ENCODE assay signal across 12 cellular contexts in genomic region chr4:16123356-16124084, GRCh38. TPM values are rescaled to one million over a fixed set of nuclear protein-coding genes. Genes with fewer than 3 reads are reported as not detected.
DNase-seq lines count a peak whose midpoint lies in the region; ATAC-seq, FAIRE-seq and TF ChIP-seq lines count a peak whose summit lies in the region.
"Had no signal": no experiment of that assay in that cellular context is flagged by ENCODE, and none has a peak within 500 bp of the region (broad histone marks: within the 10 kb centered on the region; RNA-seq: fewer than 3 reads in every experiment).

No MANE protein-coding gene starts in this region.

- no peaks in the 10 kb centered on the region for H3K27me3 ChIP-seq in upper lobe of left lung

- H3K4me1 ChIP-seq in kidney (ENCODE audit: control insufficient read depth in 1 of 2, insufficient read depth in 1 of 2, low read depth in 1 of 2, low read length in 2 of 2) = no peaks in the 10 kb centered on the region
- no peaks in the 10 kb centered on the region for H3K4me1 ChIP-seq in upper lobe of left lung

- H3K36me3 ChIP-seq in kidney (ENCODE audit: control insufficient read depth in 1 of 2, insufficient read depth in 2 of 2, low read length in 2 of 2) = no peaks in the 10 kb centered on the region
- no peaks in the 10 kb centered on the region for H3K36me3 ChIP-seq in upper lobe of left lung

- no peak for TF ChIP-seq POLR2A in upper lobe of left lung (IDR thresholded peaks at IDR 0.05)

- TF ChIP-seq CTCF in Calu3 (IDR thresholded peaks at IDR 0.05; ENCODE audit: unreplicated experiment) (no peak), kidney (IDR thresholded peaks at IDR 0.05; ENCODE audit: borderline replicate concordance, extremely low read depth, insufficient read depth) (no peak), GM10266 (IDR thresholded peaks at IDR 0.05; ENCODE audit: control insufficient read depth, insufficient read depth, low read depth, missing control alignments) (no peak), upper lobe of left lung (IDR thresholded peaks at IDR 0.05) (no peak)

- peak; percentile 70 for DNase-seq in Calu3
- peak; percentile 98 for DNase-seq in NCI-H1092 (lab: John Stamatoyannopoulos, UW)
- DNase-seq in NCI-H510A treated with DMSO at 0.1 percent for 48 hours (lab: John Stamatoyannopoulos, UW) = peak; percentile 60
- DNase-seq in kidney = peak; percentile 83
- DNase-seq in foreskin melanocyte = no peak
- DNase-seq in GM10266 (ENCODE audit: extremely low spot score) = no peak
- DNase-seq in upper lobe of left lung = no peak
- DNase-seq: activated B cell treated with CpG ODN at 0.5 μM for 24 hours had no signal

- H3K4me3 ChIP-seq in kidney (ENCODE audit: low read length in 2 of 2) (no peak overlapping the region), upper lobe of left lung (no peak overlapping the region)

- peak overlapping the region in 1 of 2 donors; percentile 32 for H3K27ac ChIP-seq in kidney (ENCODE audit: low read depth in 2 of 2, low read length in 2 of 2)
- no peak overlapping the region for H3K27ac ChIP-seq in upper lobe of left lung

- WGBS in upper lobe of left lung, 2 donors = 63 to 69% methylated on average over 7 of the region's 7 CpGs

- H3K9ac ChIP-seq in kidney (ENCODE audit: low read length in 2 of 2) = no peak overlapping the region

- CTCF ChIA-PET in Calu3 (lab: Charles Lee) = interaction anchor here (0.7 to 1.3 kb wide), 3 partner anchors 22 to 73 kb away, joined by 3 to 5 read pairs (median 4); no protein-coding TSS in a partner anchor

- no peaks in the 10 kb centered on the region for H3K27me3 Mint-ChIP-seq in Calu3 (ENCODE audit: unreplicated experiment)
- H3K27me3 Mint-ChIP-seq: activated naive CD4-positive, alpha-beta T cell treated with anti-CD3 and anti-CD28 coated beads, Interleukin-2, amount 50 U/mL, for 24 hours had no signal

- no peak overlapping the region for H3K4me3 Mint-ChIP-seq in Calu3 (ENCODE audit: low read depth, unreplicated experiment)
- H3K4me3 Mint-ChIP-seq: activated B cell treated with CpG ODN at 0.5 μM for 24 hours; activated naive CD4-positive, alpha-beta T cell treated with anti-CD3 and anti-CD28 coated beads, Interleukin-2, amount 50 U/mL, for 24 hours had no signal

- H3K27ac Mint-ChIP-seq in Calu3 (ENCODE audit: unreplicated experiment) = peak overlapping the region; percentile 57
- H3K27ac Mint-ChIP-seq: activated B cell treated with CpG ODN at 0.5 μM for 24 hours; activated naive CD4-positive, alpha-beta T cell treated with anti-CD3 and anti-CD28 coated beads, Interleukin-2, amount 50 U/mL, for 24 hours had no signal

- ATAC-seq in GM18502 (IDR thresholded peaks at IDR 0.05; ENCODE audit: poor library complexity, unreplicated experiment) = no peak
- no peak for ATAC-seq in upper lobe of left lung (ENCODE audit: low FRiP score in 2 of 2)

- intact Hi-C loops in Calu3 (cut with micrococcal nuclease; ENCODE audit: unreplicated experiment) = loop anchor here (1.0 to 5.0 kb wide), 3 partner anchors 18 to 89 kb away; partner anchors contain the start of gene PROM1
- intact Hi-C loops in kidney (cut with DNase I) = no loop called here

- FAIRE-seq in kidney (lab: Jason Lieb, UNC) = no peak

- H3K9me3 Mint-ChIP-seq in Calu3 (ENCODE audit: low read depth, unreplicated experiment) = no peaks in the 10 kb centered on the region
- H3K9me3 Mint-ChIP-seq: activated B cell treated with CpG ODN at 0.5 μM for 24 hours; activated naive CD4-positive, alpha-beta T cell treated with anti-CD3 and anti-CD28 coated beads, Interleukin-2, amount 50 U/mL, for 24 hours; CD4-positive, CD25-positive, alpha-beta regulatory T cell had no signal

- no peak for TF ChIP-seq EP300 in upper lobe of left lung (IDR thresholded peaks at IDR 0.05)

- H3K9me3 ChIP-seq in kidney (ENCODE audit: control insufficient read depth in 1 of 2, low read length in 2 of 2) = no peaks in the 10 kb centered on the region
- no peaks in the 10 kb centered on the region for H3K9me3 ChIP-seq in upper lobe of left lung

- peaks cover 18% of the 10 kb centered on the region for H3K4me1 Mint-ChIP-seq in Calu3 (ENCODE audit: low read depth, unreplicated experiment)

- BruUV-seq in Calu3 (replicated peaks; lab: Mats Ljungman, UMichigan) = no TSS peak

- H3K36me3 Mint-ChIP-seq in Calu3 (ENCODE audit: insufficient read depth, unreplicated experiment) = peaks cover 4% of the 10 kb centered on the region
- H3K36me3 Mint-ChIP-seq: activated naive CD4-positive, alpha-beta T cell treated with anti-CD3 and anti-CD28 coated beads, Interleukin-2, amount 50 U/mL, for 24 hours; CD4-positive, CD25-positive, alpha-beta regulatory T cell had no signal

RNA-seq across cellular contexts. Expression of gene PROM1, which starts 39.7 kb away (rescaled TPM):
- total RNA-seq in Calu3 (2022) (43.8 and 73.9 TPM in 2 replicates), kidney (276 TPM), upper lobe of left lung (10 to 100 TPM in 1 of 6 donors, 1 to 10 TPM in 5; 1.6 to 43.6 (median 4.3) TPM)
- 28.8 TPM for polyA plus RNA-seq in kidney (ENCODE audit: insufficient read depth, low read depth, low replicate concordance)
- total RNA-seq: activated B cell treated with CpG ODN at 0.5 μM for 24 hours, lung microvascular endothelial cell had no signal
- polyA plus RNA-seq: CD4-positive, CD25-positive, alpha-beta regulatory T cell had no signal

Comparison
In these comparisons a context has a peak if more than half of its experiments do, and no peak if none do; other contexts are left out.
1. DNase-seq: peak in Calu3 (single experiment), NCI-H1092 (single experiment), NCI-H510A treated with DMSO at 0.1 percent for 48 hours (single experiment) and kidney (single experiment); none in foreskin melanocyte (single experiment), GM10266 (single experiment) and upper lobe of left lung (0 of 2).